23 cellular contexts compared by ENCODE assay signal in the genomic region with DNA sequence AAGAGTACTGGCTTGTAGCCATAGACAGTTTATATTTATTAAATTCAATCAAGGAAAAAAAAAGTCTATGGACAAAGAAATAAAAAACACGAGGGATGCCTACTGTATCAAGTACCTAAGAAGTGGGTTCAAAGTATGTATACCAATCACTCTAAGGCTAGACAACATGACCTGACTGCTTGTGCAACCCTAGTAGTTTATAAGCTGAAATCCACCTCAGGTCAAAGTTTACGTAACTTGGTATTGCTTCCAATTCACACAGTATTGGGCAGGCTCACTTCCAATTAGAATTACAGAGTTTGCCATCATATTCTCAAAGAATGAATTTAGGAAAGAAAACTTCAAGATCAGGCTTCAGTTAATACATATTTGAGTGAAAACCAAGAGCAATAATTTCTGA.
A peak's percentile ranks its signal among the peaks of the same experiment; 100 is the strongest.
DNase-seq lines count a peak whose midpoint lies in the region; ATAC-seq, FAIRE-seq and TF ChIP-seq lines count a peak whose summit lies in the region.
"Had no signal": no experiment of that assay in that cellular context is flagged by ENCODE, and none has a peak within 500 bp of the region (broad histone marks: within the 10 kb centered on the region; RNA-seq: fewer than 3 reads in every experiment).

No MANE protein-coding gene starts in this region.

- ATAC-seq in HepG2 (no peak), left lobe of liver (peak; percentile 71), GM19397 (IDR thresholded peaks at IDR 0.05; ENCODE audit: unreplicated experiment) (no peak)
- ATAC-seq: A549; CD8-positive, alpha-beta T cell; GM12878 had no signal

- H3K4me2 ChIP-seq in HepG2 (ENCODE audit: low read depth, low read length) = no peak overlapping the region
- H3K4me2 ChIP-seq: A549; BLaER1 treated with 17β-estradiol and CSF1 and Interleukin-3, amounts not matched to agents 10 nM and 100 nM had no signal

- no peak for TF ChIP-seq CTCF in liver (IDR thresholded peaks at IDR 0.05; ENCODE audit: low read depth, low read length, missing input control)
- TF ChIP-seq CTCF in HepG2 (CRISPR knock-in tag; IDR thresholded peaks at IDR 0.05) = no peak

- POLR2A ChIA-PET in HepG2 (lab: Yijun Ruan, JAX) = no interaction called here

- H3K27me3 ChIP-seq in liver (ENCODE audit: control insufficient read depth in 4 of 4, insufficient read depth in 4 of 4, low read length in 3 of 4) (no peaks in the 10 kb centered on the region), HepG2 (ENCODE audit: control insufficient read depth in 1 of 2, insufficient read depth in 2 of 2, low read length in 2 of 2) (no peaks in the 10 kb centered on the region)
- H3K27me3 ChIP-seq: BLaER1 treated with 17β-estradiol and CSF1 and Interleukin-3, amounts not matched to agents 10 nM and 100 nM had no signal

- H3K9me3 ChIP-seq in liver (ENCODE audit: control insufficient read depth in 4 of 4, low read length in 3 of 4) (no peaks in the 10 kb centered on the region), HepG2 (ENCODE audit: low read length) (no peaks in the 10 kb centered on the region)
- H3K9me3 ChIP-seq: A549, Caco-2 had no signal

- 38% methylated on average over 2 of the region's 2 CpGs for whole genome bisulfite sequencing in liver
- 18% methylated on average over 2 of the region's 2 CpGs for WGBS in HepG2 (ENCODE audit: low lambda C conversion rate)

- no peak overlapping the region for H2AFZ ChIP-seq in HepG2 (ENCODE audit: low read length)

- TF ChIP-seq POLR2A in HepG2 (IDR thresholded peaks at IDR 0.05; ENCODE audit: insufficient read depth in 1 of 2, low read depth in 2 of 2, low read length in 2 of 2) = no peak

- no peak for FAIRE-seq in HepG2 (lab: Jason Lieb, UNC)
- FAIRE-seq: A549, D721Med, GM12878, GM12892, GM18507 had no signal

- no peaks in the 10 kb centered on the region for H4K20me1 ChIP-seq in HepG2 (ENCODE audit: insufficient read depth, low read length)
- H4K20me1 ChIP-seq: BLaER1 treated with 17β-estradiol and CSF1 and Interleukin-3, amounts not matched to agents 10 nM and 100 nM had no signal

- no TSS peak for BruUV-seq in HepG2 (replicated peaks; lab: Mats Ljungman, UMichigan)

- H3K27ac ChIP-seq in liver (ENCODE audit: low read depth in 1 of 2, low read length in 2 of 2) (no peak overlapping the region), HepG2 (ENCODE audit: extremely low read length, insufficient read depth, low read length) (no peak overlapping the region)
- H3K27ac ChIP-seq: 22Rv1; A549; BLaER1 treated with 17β-estradiol and CSF1 and Interleukin-3, amounts not matched to agents 10 nM and 100 nM; C4-2B had no signal

- H3K79me2 ChIP-seq in HepG2 (ENCODE audit: insufficient read depth, low read length) = no peaks in the 10 kb centered on the region

- H3K4me3 ChIP-seq in liver (ENCODE audit: low read depth in 1 of 3, low read length in 3 of 3) (no peak overlapping the region), HepG2 (replicated peaks in 1 of 3; ENCODE audit: insufficient read depth in 1 of 3, low read depth in 2 of 3, low read length in 3 of 3) (no peak overlapping the region)
- H3K4me3 ChIP-seq: A549; BLaER1 treated with 17β-estradiol and CSF1 and Interleukin-3, amounts not matched to agents 10 nM and 100 nM; GM12878 had no signal

- TF ChIP-seq RAD21 in liver (IDR thresholded peaks at IDR 0.05) (no peak), HepG2 (CRISPR knock-in tag; IDR thresholded peaks at IDR 0.05) (no peak)

- in situ Hi-C loops in HepG2 (cut with HindIII; ENCODE audit: extremely low pct_ligation_motif_present, low pct_unique_long_range_greater_than_20kb) = no loop called here

- H3K36me3 ChIP-seq in liver (ENCODE audit: control insufficient read depth in 4 of 4, insufficient read depth in 3 of 4, low read depth in 1 of 4, low read length in 3 of 4) = no peaks in the 10 kb centered on the region
- H3K36me3 ChIP-seq in HepG2 (replicated peaks in 1 of 2; ENCODE audit: control insufficient read depth in 1 of 2, insufficient read depth in 2 of 2, low read length in 2 of 2) = no peaks in the 10 kb centered on the region
- H3K36me3 ChIP-seq: BLaER1 treated with 17β-estradiol and CSF1 and Interleukin-3, amounts not matched to agents 10 nM and 100 nM had no signal

- no peak for DNase-seq in HepG2 (ENCODE audit: low spot score)
- DNase-seq in left lobe of liver (ENCODE audit: low spot score) = no peak
- no peak for DNase-seq in medulla oblongata (ENCODE audit: extremely low spot score)
- DNase-seq: AML-193; Caco-2; Calu3; CD4-positive, alpha-beta T cell; CD8-positive, alpha-beta T cell; DMS53; DMS79; DND-41; EL; GDM1 had no signal

- intact Hi-C loops in HepG2 (cut with micrococcal nuclease; ENCODE audit: unreplicated experiment) = no loop called here

- no peak overlapping the region for H3K9ac ChIP-seq in liver (ENCODE audit: low read depth in 1 of 2, low read length in 2 of 2)
- no peak overlapping the region for H3K9ac ChIP-seq in HepG2 (ENCODE audit: insufficient read depth, low read depth, low read length)
- H3K9ac ChIP-seq: BLaER1 treated with 17β-estradiol and CSF1 and Interleukin-3, amounts not matched to agents 10 nM and 100 nM had no signal

- no peak for TF ChIP-seq EP300 in HepG2 (IDR thresholded peaks at IDR 0.05; ENCODE audit: low read depth in 2 of 2, low read length in 2 of 2)
- TF ChIP-seq EP300 in HepG2 (CRISPR knock-in tag; IDR thresholded peaks at IDR 0.05; ENCODE audit: borderline replicate concordance) = no peak

- CTCF ChIA-PET in HepG2 (lab: Yijun Ruan, JAX; ENCODE audit: low intra/inter-chr PET ratio, low total read pairs) = no interaction called here

- no peaks in the 10 kb centered on the region for H3K4me1 ChIP-seq in liver (ENCODE audit: control insufficient read depth in 4 of 4, insufficient read depth in 4 of 4, low read length in 3 of 4)
- no peaks in the 10 kb centered on the region for H3K4me1 ChIP-seq in HepG2 (ENCODE audit: insufficient read depth, low read length)
- H3K4me1 ChIP-seq: A549; BLaER1 treated with 17β-estradiol and CSF1 and Interleukin-3, amounts not matched to agents 10 nM and 100 nM; Caco-2 had no signal

TF ChIP-seq in liver, 16 proteins besides CTCF, POLR2A, EP300 and RAD21:
- TF ChIP-seq RXRA (IDR thresholded peaks at IDR 0.05) (peak in 1 of 2 donors; percentile 18), FOXA2 (IDR thresholded peaks at IDR 0.05) (no peak), JUND (IDR thresholded peaks at IDR 0.05) (no peak), HNF4A (conservative IDR thresholded peaks at IDR 0.05) (peak; percentile 33 to 53), HNF4G (IDR thresholded peaks at IDR 0.05) (no peak), ATF3 (IDR thresholded peaks at IDR 0.05) (no peak)

TF ChIP-seq in HepG2, 621 proteins besides CTCF, POLR2A, EP300 and RAD21 (continues in another document):
- TF ChIP-seq HMG20B (CRISPR knock-in tag; conservative IDR thresholded peaks at IDR 0.05) = no peak
- TF ChIP-seq HMGA1 (CRISPR knock-in tag; conservative IDR thresholded peaks at IDR 0.05) = no peak
- no peak for TF ChIP-seq MTA3 (CRISPR knock-in tag; IDR thresholded peaks at IDR 0.05)
- TF ChIP-seq, protein P1, sequence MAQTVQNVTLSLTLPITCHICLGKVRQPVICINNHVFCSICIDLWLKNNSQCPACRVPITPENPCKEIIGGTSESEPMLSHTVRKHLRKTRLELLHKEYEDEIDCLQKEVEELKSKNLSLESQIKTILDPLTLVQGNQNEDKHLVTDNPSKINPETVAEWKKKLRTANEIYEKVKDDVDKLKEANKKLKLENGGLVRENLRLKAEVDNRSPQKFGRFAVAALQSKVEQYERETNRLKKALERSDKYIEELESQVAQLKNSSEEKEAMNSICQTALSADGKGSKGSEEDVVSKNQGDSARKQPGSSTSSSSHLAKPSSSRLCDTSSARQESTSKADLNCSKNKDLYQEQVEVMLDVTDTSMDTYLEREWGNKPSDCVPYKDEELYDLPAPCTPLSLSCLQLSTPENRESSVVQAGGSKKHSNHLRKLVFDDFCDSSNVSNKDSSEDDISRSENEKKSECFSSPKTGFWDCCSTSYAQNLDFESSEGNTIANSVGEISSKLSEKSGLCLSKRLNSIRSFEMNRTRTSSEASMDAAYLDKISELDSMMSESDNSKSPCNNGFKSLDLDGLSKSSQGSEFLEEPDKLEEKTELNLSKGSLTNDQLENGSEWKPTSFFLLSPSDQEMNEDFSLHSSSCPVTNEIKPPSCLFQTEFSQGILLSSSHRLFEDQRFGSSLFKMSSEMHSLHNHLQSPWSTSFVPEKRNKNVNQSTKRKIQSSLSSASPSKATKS (CRISPR knock-in tag; IDR thresholded peaks at IDR 0.05) = no peak
- TF ChIP-seq, protein P2, sequence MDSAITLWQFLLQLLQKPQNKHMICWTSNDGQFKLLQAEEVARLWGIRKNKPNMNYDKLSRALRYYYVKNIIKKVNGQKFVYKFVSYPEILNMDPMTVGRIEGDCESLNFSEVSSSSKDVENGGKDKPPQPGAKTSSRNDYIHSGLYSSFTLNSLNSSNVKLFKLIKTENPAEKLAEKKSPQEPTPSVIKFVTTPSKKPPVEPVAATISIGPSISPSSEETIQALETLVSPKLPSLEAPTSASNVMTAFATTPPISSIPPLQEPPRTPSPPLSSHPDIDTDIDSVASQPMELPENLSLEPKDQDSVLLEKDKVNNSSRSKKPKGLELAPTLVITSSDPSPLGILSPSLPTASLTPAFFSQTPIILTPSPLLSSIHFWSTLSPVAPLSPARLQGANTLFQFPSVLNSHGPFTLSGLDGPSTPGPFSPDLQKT (CRISPR knock-in tag; IDR thresholded peaks at IDR 0.05; ENCODE audit: borderline replicate concordance) = no peak
- TF ChIP-seq HINFP (CRISPR knock-in tag; IDR thresholded peaks at IDR 0.05; ENCODE audit: low read depth) = no peak
- TF ChIP-seq ZNF20 (CRISPR knock-in tag; IDR thresholded peaks at IDR 0.05) = no peak
- TF ChIP-seq SIX1 (CRISPR knock-in tag; IDR thresholded peaks at IDR 0.05; ENCODE audit: borderline replicate concordance) = no peak
- no peak for TF ChIP-seq NR1H2 (CRISPR knock-in tag; IDR thresholded peaks at IDR 0.05; ENCODE audit: borderline replicate concordance, low read depth)
- no peak for TF ChIP-seq ZZZ3 (CRISPR knock-in tag; IDR thresholded peaks at IDR 0.05; ENCODE audit: borderline replicate concordance)
